19 cellular contexts compared by ENCODE assay signal in genomic region chr12:98733667-98734350, GRCh38.
DNase-seq lines count a peak whose midpoint lies in the region; ATAC-seq and TF ChIP-seq lines count a peak whose summit lies in the region.
"Had no signal": no experiment of that assay in that cellular context is flagged by ENCODE, and none has a peak within 500 bp of the region (broad histone marks: within the 10 kb centered on the region; RNA-seq: fewer than 3 reads in every experiment).

No MANE protein-coding gene starts in this region.

- no peaks in the 10 kb centered on the region for H3K4me1 ChIP-seq in CD4-positive, CD25-positive, alpha-beta regulatory T cell (ENCODE audit: control insufficient read depth, insufficient read depth, low read length, poor library complexity, severe bottlenecking)
- peaks cover 5% of the 10 kb centered on the region for H3K4me1 ChIP-seq in fibroblast of lung (ENCODE audit: control insufficient read depth, extremely low read depth, insufficient read depth, low read length)

- peaks cover 39% of the 10 kb centered on the region for H3K36me3 Mint-ChIP-seq in CD4-positive, CD25-positive, alpha-beta regulatory T cell
- peaks cover 21 to 62% (median 24%) of the 10 kb centered on the region in 3 donors for H3K36me3 Mint-ChIP-seq in immature natural killer cell

- H3K4me3 Mint-ChIP-seq in CD4-positive, CD25-positive, alpha-beta regulatory T cell, result peak overlapping the region in 1 of 4 donors; percentile 47
- H3K4me3 Mint-ChIP-seq in immature natural killer cell, result no peak overlapping the region
- H3K4me3 Mint-ChIP-seq: H9 had no signal

- H3K4me2 ChIP-seq in fibroblast of lung (ENCODE audit: extremely low read depth, insufficient read depth, low read length), result no peak overlapping the region

- no peak overlapping the region for H3K9ac ChIP-seq in fibroblast of lung (ENCODE audit: insufficient read depth, low read length)

- DNase-seq in CD4-positive, CD25-positive, alpha-beta regulatory T cell, result no peak
- DNase-seq in HCEC 1CT, result peak; percentile 16
- DNase-seq in fibroblast of lung (ENCODE audit: low read depth in 2 of 2), result peak; percentile 28 to 38
- DNase-seq in iPS-NIHi7 (ENCODE audit: extremely low spot score), result no peak
- no peak for DNase-seq in immature natural killer cell
- no peak for DNase-seq in midbrain (lab: John Stamatoyannopoulos, UW)
- DNase-seq: BE2C, DMS79, H9, KG1, NCI-H1105, NCI-H2029 treated with DMSO at 0.1 percent for 48 hours, NCI-H345, NCI-H524, NCI-H774, Right ventricle myocardium superior had no signal

- TF ChIP-seq CTCF in fibroblast of lung (conservative IDR thresholded peaks at IDR 0.05 in 1 of 2, IDR thresholded peaks at IDR 0.05 in 1 of 2; ENCODE audit: low read depth in 1 of 2, low read length in 2 of 2), result no peak

- H3K9me3 ChIP-seq in CD4-positive, CD25-positive, alpha-beta regulatory T cell (ENCODE audit: control insufficient read depth in 2 of 2, low read length in 2 of 2), result no peaks in the 10 kb centered on the region
- no peaks in the 10 kb centered on the region for H3K9me3 ChIP-seq in fibroblast of lung (ENCODE audit: control insufficient read depth, insufficient read depth, low read depth, low read length)
- H3K9me3 ChIP-seq: BE2C had no signal

- no peaks in the 10 kb centered on the region for H3K27me3 Mint-ChIP-seq in CD4-positive, CD25-positive, alpha-beta regulatory T cell
- no peaks in the 10 kb centered on the region for H3K27me3 Mint-ChIP-seq in immature natural killer cell (ENCODE audit: low read depth in 3 of 3)

- no peaks in the 10 kb centered on the region for H3K27me3 ChIP-seq in CD4-positive, CD25-positive, alpha-beta regulatory T cell (ENCODE audit: control insufficient read depth, insufficient read depth, low read length)
- H3K27me3 ChIP-seq in fibroblast of lung (ENCODE audit: control insufficient read depth, insufficient read depth, low read length), result no peaks in the 10 kb centered on the region
- H3K27me3 ChIP-seq: BE2C had no signal

- peak overlapping the region in 2 of 3 donors; percentile 11 to 35 for H3K27ac Mint-ChIP-seq in CD4-positive, CD25-positive, alpha-beta regulatory T cell
- peak overlapping the region in 1 of 6 donors; percentile 41 for H3K27ac Mint-ChIP-seq in immature natural killer cell

- no peak overlapping the region for H3K4me3 ChIP-seq in CD4-positive, CD25-positive, alpha-beta regulatory T cell (ENCODE audit: low read depth, low read length)
- no peak overlapping the region for H3K4me3 ChIP-seq in fibroblast of lung (replicated peaks in 1 of 4; ENCODE audit: control extremely low read depth in 1 of 4, insufficient read depth in 1 of 4, low read depth in 3 of 4, low read length in 4 of 4)

- ATAC-seq in CD4-positive, CD25-positive, alpha-beta regulatory T cell (ENCODE audit: low read depth in 2 of 2), result no peak
- ATAC-seq in SK-N-SH treated with all-trans-retinoic acid at 6 μM for 48 hours (peak; percentile 78), esophagus mucosa (no peak)

- H3K27ac ChIP-seq in CD4-positive, CD25-positive, alpha-beta regulatory T cell (ENCODE audit: insufficient read depth, low read length, poor library complexity, severe bottlenecking), result no peak overlapping the region
- no peak overlapping the region for H3K27ac ChIP-seq in fibroblast of lung (ENCODE audit: insufficient read depth, low read length)
- H3K27ac ChIP-seq: HL-60 had no signal

- peaks cover 60% of the 10 kb centered on the region for H3K36me3 ChIP-seq in CD4-positive, CD25-positive, alpha-beta regulatory T cell (ENCODE audit: control insufficient read depth, insufficient read depth, low read length)
- peaks cover 1% of the 10 kb centered on the region for H3K36me3 ChIP-seq in fibroblast of lung (ENCODE audit: control insufficient read depth, insufficient read depth, low read length)
- H3K36me3 ChIP-seq: BE2C had no signal

- no peak overlapping the region for H2AFZ ChIP-seq in fibroblast of lung (ENCODE audit: low read length)

- no peaks in the 10 kb centered on the region for H3K9me3 Mint-ChIP-seq in CD4-positive, CD25-positive, alpha-beta regulatory T cell
- no peaks in the 10 kb centered on the region for H3K9me3 Mint-ChIP-seq in immature natural killer cell
- H3K9me3 Mint-ChIP-seq: H9 had no signal

- peaks cover 0 to 10% (median 2%) of the 10 kb centered on the region in 4 donors for H3K4me1 Mint-ChIP-seq in CD4-positive, CD25-positive, alpha-beta regulatory T cell
- no peaks in the 10 kb centered on the region for H3K4me1 Mint-ChIP-seq in immature natural killer cell

- no peaks in the 10 kb centered on the region for H4K20me1 ChIP-seq in fibroblast of lung (ENCODE audit: control insufficient read depth, extremely low read depth, insufficient read depth, low read length)

- no peaks in the 10 kb centered on the region for H3K79me2 ChIP-seq in fibroblast of lung (ENCODE audit: control insufficient read depth, insufficient read depth, low read length)

TF ChIP-seq in SK-N-SH treated with all-trans-retinoic acid at 6 μM for 48 hours, 23 proteins besides CTCF, POLR2A, EP300 and RAD21:
- peak; percentile 63; the same call in 1 of the 2 replicates for TF ChIP-seq ZC3H10 (CRISPR knock-in tag; IDR thresholded peaks at IDR 0.05)
- no peak for TF ChIP-seq TOX (CRISPR knock-in tag; IDR thresholded peaks at IDR 0.05; ENCODE audit: borderline replicate concordance)
- no peak for TF ChIP-seq TSHZ2 (CRISPR knock-in tag; IDR thresholded peaks at IDR 0.05)

Comparison
In these comparisons a context has a peak if more than half of its experiments do, and no peak if none do; other contexts are left out.
1. DNase-seq: peak in HCEC 1CT (single experiment) and fibroblast of lung (2 of 2); none in CD4-positive, CD25-positive, alpha-beta regulatory T cell (0 of 3), iPS-NIHi7 (single experiment), immature natural killer cell (0 of 3) and midbrain (single experiment).